27 cellular contexts compared by ENCODE assay signal in the genomic region with DNA sequence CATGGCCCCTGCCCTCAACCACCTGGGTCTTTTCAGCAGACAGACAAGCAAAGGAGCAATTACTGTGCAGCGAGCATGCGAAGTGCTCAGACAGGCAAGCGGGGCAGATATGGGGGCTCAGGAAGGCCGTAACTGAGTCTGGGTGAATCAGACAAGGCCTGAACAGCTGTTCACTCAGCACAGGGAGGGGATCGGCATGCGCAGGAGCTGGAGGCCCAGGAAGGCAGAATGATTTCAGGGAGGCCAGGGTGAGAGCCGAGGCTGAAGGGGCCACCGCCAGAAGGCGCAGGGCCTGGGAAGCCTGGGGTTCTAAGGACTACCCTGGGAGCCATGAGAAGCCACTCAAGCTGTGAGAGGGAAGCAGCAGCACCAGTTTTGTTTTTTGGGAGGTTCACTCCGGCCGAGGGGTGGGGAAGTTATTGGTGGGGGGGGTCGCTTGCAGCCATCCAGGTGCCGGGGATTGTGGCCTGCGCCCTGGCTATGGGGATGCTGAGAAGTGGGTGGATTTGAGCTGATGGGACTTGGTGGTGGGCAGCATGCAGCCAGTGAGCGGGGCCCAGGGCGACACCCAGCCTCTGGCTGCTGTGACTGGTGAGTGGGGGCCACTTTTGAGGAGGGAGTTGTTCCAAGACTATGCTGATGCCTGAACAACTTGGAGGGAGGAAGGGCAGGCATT.
DNase-seq lines count a peak whose midpoint lies in the region; ATAC-seq and TF ChIP-seq lines count a peak whose summit lies in the region.
"Had no signal": no experiment of that assay in that cellular context is flagged by ENCODE, and none has a peak within 500 bp of the region (broad histone marks: within the 10 kb centered on the region; RNA-seq: fewer than 3 reads in every experiment).

No MANE protein-coding gene starts in this region.

- H3K4ac ChIP-seq in neuronal stem cell (ENCODE audit: low read length) = no peak overlapping the region

- H2BK15ac ChIP-seq in neuronal stem cell (ENCODE audit: low read length) = peak overlapping the region; percentile 50

- H3K18ac ChIP-seq in neuronal stem cell (ENCODE audit: low read length) = peak overlapping the region; percentile 21

- H3K9ac ChIP-seq in neuronal stem cell (ENCODE audit: low read depth, low read length, poor library complexity) = peak overlapping the region; percentile 33

- H3K14ac ChIP-seq in neuronal stem cell (ENCODE audit: low read length) = no peak overlapping the region

- H3K9me3 ChIP-seq in neuronal stem cell (replicated peaks in 1 of 2; ENCODE audit: control insufficient read depth in 2 of 2, insufficient read depth in 1 of 2, low read depth in 1 of 2, low read length in 2 of 2) = peaks cover 0 to 4% of the 10 kb centered on the region in 2 donors
- H3K9me3 ChIP-seq in left lung = no peaks in the 10 kb centered on the region
- H3K9me3 ChIP-seq: BE2C, breast epithelium, stomach, transverse colon had no signal

- no peaks in the 10 kb centered on the region for H3K27me3 ChIP-seq in neuronal stem cell (ENCODE audit: control insufficient read depth in 3 of 3, insufficient read depth in 3 of 3, low read depth in 1 of 3, low read length in 3 of 3)
- no peaks in the 10 kb centered on the region for H3K27me3 ChIP-seq in left lung
- H3K27me3 ChIP-seq: BE2C, breast epithelium, stomach, transverse colon had no signal

- H3K79me1 ChIP-seq in neuronal stem cell (ENCODE audit: low read depth, low read length) = no peaks in the 10 kb centered on the region

- ATAC-seq in GM18907 (IDR thresholded peaks at IDR 0.05; ENCODE audit: unreplicated experiment) = peak; percentile 5
- peak; percentile 26 for ATAC-seq in GM21619 (IDR thresholded peaks at IDR 0.05; ENCODE audit: unreplicated experiment)
- ATAC-seq in HG03354 (IDR thresholded peaks at IDR 0.05; ENCODE audit: poor library complexity, severe bottlenecking, unreplicated experiment) = peak; percentile 8
- ATAC-seq in left lung = no peak
- ATAC-seq in HG03460 (IDR thresholded peaks at IDR 0.05; ENCODE audit: unreplicated experiment) = no peak

- no peak overlapping the region for H2BK5ac ChIP-seq in neuronal stem cell (ENCODE audit: low read length)

- H4K8ac ChIP-seq in neuronal stem cell (ENCODE audit: low read depth, low read length) = no peak overlapping the region

- no peak for TF ChIP-seq CTCF in left lung (IDR thresholded peaks at IDR 0.05)

- peak overlapping the region; percentile 60 for H2AK5ac ChIP-seq in neuronal stem cell (ENCODE audit: low read depth, low read length)

- no peak overlapping the region for H2BK120ac ChIP-seq in neuronal stem cell (ENCODE audit: low read depth, low read length)

- no peak overlapping the region for H2AFZ ChIP-seq in neuronal stem cell (ENCODE audit: low read length)

- H3K4me3 ChIP-seq in neuronal stem cell (ENCODE audit: low read length in 2 of 2) (no peak overlapping the region), left lung (no peak overlapping the region)
- H3K4me3 ChIP-seq: breast epithelium, stomach, transverse colon had no signal

- intact Hi-C loops in left lung (cut with DNase I) = no loop called here

- H3K4me2 ChIP-seq in neuronal stem cell (ENCODE audit: insufficient read depth, low read length, poor library complexity, severe bottlenecking) = no peak overlapping the region

- H4K91ac ChIP-seq in neuronal stem cell (ENCODE audit: low read depth, low read length, poor library complexity) = no peak overlapping the region

- no peak for DNase-seq in neuronal stem cell (ENCODE audit: low spot score)
- no peak for DNase-seq in left lung
- no peak for DNase-seq in substantia nigra (lab: John Stamatoyannopoulos, UW)
- no peak for DNase-seq in GDM1 (lab: John Stamatoyannopoulos, UW)
- DNase-seq: activated B cell treated with CpG ODN at 0.5 μM for 24 hours; activated CD4-positive, alpha-beta T cell treated with anti-CD3 and anti-CD28 coated beads, Interleukin-2, amount 50 U/mL, for 4 hours; activated naive CD4-positive, alpha-beta T cell treated with anti-CD3 and anti-CD28 coated beads, Interleukin-2, amount 10 ng/mL, durations not matched to agents 7 days and 5 days; BE2C; DMS153; effector CD8-positive, alpha-beta T cell; glutamatergic neuron; KBM-7; naive B cell; NCI-H1417; NCI-H2029 treated with DMSO at 0.1 percent for 48 hours; NCI-H2227 treated with DMSO at 0.1 percent for 48 hours; occipital lobe; SIG-M5; stomach; T1000; transverse colon had no signal

- no CpG with 5 or more reads among the region's 16 CpGs for WGBS in neuronal stem cell (ENCODE audit: extremely low coverage in 2 of 2, insufficient read length in 2 of 2, insufficient replicate concordance in 1 of 2), 2 donors

- no peaks in the 10 kb centered on the region for H3K36me3 ChIP-seq in neuronal stem cell (replicated peaks in 1 of 2; ENCODE audit: control insufficient read depth in 2 of 2, insufficient read depth in 2 of 2, low read length in 2 of 2)
- no peaks in the 10 kb centered on the region for H3K36me3 ChIP-seq in left lung
- H3K36me3 ChIP-seq: BE2C, breast epithelium, stomach, transverse colon had no signal

- H3K4me1 ChIP-seq in neuronal stem cell (ENCODE audit: control insufficient read depth in 2 of 2, insufficient read depth in 1 of 2, low read depth in 1 of 2, low read length in 2 of 2) (peaks cover 5 to 9% of the 10 kb centered on the region in 2 donors), left lung (no peaks in the 10 kb centered on the region)
- H3K4me1 ChIP-seq: BE2C, breast epithelium, stomach, transverse colon had no signal

- H3K23ac ChIP-seq in neuronal stem cell (ENCODE audit: low read depth, low read length, poor library complexity) = peak overlapping the region; percentile 31

- H3K27ac ChIP-seq in neuronal stem cell (replicated peaks; ENCODE audit: low read length) (no peak overlapping the region), left lung (no peak overlapping the region), substantia nigra (ENCODE audit: low read depth, low read length, poor library complexity, severe bottlenecking) (no peak overlapping the region)
- H3K27ac ChIP-seq: breast epithelium, epithelial cell of prostate, stomach, transverse colon had no signal

- H2BK12ac ChIP-seq in neuronal stem cell (ENCODE audit: low read length) = no peak overlapping the region

Comparison
In these comparisons a context has a peak if more than half of its experiments do, and no peak if none do; other contexts are left out.
1. ATAC-seq: peak in GM18907 (single experiment), GM21619 (single experiment) and HG03354 (single experiment); none in left lung (single experiment) and HG03460 (single experiment).